ENCODE assay signal across 11 cellular contexts in the genomic region with DNA sequence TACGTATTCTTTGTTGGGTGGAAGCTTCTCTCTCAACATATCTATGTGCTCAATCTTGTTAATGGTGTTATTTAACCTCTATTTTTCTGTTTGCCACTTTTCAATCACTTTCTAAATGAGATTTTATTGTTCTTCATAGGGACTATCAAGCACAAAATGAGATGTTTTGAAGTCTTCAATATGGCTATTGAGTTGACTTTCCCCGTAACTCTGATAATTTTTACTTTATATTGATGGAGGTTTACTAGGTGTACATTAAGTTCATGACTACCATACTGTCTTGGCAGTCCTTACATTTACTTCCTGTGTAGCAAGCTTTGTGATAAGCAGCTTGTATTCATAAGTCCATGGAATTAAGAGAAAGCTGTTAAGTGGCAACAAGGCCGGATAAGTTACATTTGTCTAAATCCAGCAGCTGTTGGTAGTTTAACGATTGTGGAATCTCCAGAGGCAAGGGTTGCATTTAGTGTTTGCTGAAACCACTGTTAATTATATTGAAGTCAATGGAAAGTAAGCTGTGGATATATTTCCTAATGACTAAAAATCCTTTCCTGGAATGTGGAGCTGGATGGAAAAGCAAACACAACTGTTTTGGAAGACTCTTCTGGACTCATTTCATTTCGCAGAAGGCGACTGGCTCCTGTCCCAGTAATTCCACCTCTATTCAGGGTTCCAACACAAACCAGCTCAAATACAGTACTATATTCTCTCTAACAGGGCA. TPM values are rescaled to one million over a fixed set of nuclear protein-coding genes. Genes with fewer than 3 reads are reported as not detected.
DNase-seq lines count a peak whose midpoint lies in the region; ATAC-seq, FAIRE-seq and TF ChIP-seq lines count a peak whose summit lies in the region.
"Had no signal": no experiment of that assay in that cellular context is flagged by ENCODE, and none has a peak within 500 bp of the region (broad histone marks: within the 10 kb centered on the region; RNA-seq: fewer than 3 reads in every experiment).

No MANE protein-coding gene starts in this region.

- WGBS in prostate gland, result 35% methylated on average over 6 of the region's 6 CpGs

- H3K4me3 ChIP-seq in astrocyte (ENCODE audit: insufficient read depth, low read depth, low read length) (no peak overlapping the region), prostate gland (no peak overlapping the region)

- peaks cover 2% of the 10 kb centered on the region for H3K4me1 Mint-ChIP-seq in astrocyte (ENCODE audit: low read depth, unreplicated experiment)
- H3K4me1 Mint-ChIP-seq in stimulated activated naive B cell treated with anti-CD40 and anti-IgM and Interleukin-4, amounts not matched to agents 10 μg/mL and 1 μg/mL and 100 μg/mL, for 72 hours, result peaks cover 14 to 39% of the 10 kb centered on the region in 2 donors
- H3K4me1 Mint-ChIP-seq in activated CD8-positive, alpha-beta memory T cell treated with anti-CD3 and anti-CD28 coated beads, Interleukin-2, amount 10 ng/mL, durations not matched to agents 7 days and 5 days, result peaks cover 2% of the 10 kb centered on the region
- H3K4me1 Mint-ChIP-seq: activated CD4-positive, alpha-beta memory T cell treated with anti-CD3 and anti-CD28 coated beads, Interleukin-2, amount 10 ng/mL, durations not matched to agents 7 days and 5 days had no signal

- CTCF ChIA-PET in activated CD8-positive, alpha-beta memory T cell treated with anti-CD3 and anti-CD28 coated beads, Interleukin-2, amount 10 ng/mL, durations not matched to agents 7 days and 5 days (lab: Charles Lee), result interaction anchor here (0.9 to 1.2 kb wide), 2 partner anchors 57 to 110 kb away, joined by 3 read pairs; a partner anchor contains a TSS

- TF ChIP-seq CTCF in astrocyte (IDR thresholded peaks at IDR 0.05; ENCODE audit: insufficient read depth, low read depth, low read length) (no peak), prostate gland (IDR thresholded peaks at IDR 0.05) (no peak)

- H3K27ac ChIP-seq in astrocyte (ENCODE audit: low read depth, low read length) (no peak overlapping the region), prostate gland (no peak overlapping the region)

- TF ChIP-seq POLR2A in prostate gland (IDR thresholded peaks at IDR 0.05), result no peak

- no peak overlapping the region for H3K9ac ChIP-seq in astrocyte (ENCODE audit: low read length)

- peaks cover 63% of the 10 kb centered on the region for H4K20me1 ChIP-seq in astrocyte (ENCODE audit: insufficient read depth, low read length)

- FAIRE-seq in astrocyte (lab: Jason Lieb, UNC), result peak; percentile 29
- FAIRE-seq: kidney had no signal

- H3K27me3 Mint-ChIP-seq in astrocyte (ENCODE audit: low read depth, unreplicated experiment), result no peaks in the 10 kb centered on the region
- H3K27me3 Mint-ChIP-seq in stimulated activated naive B cell treated with anti-CD40 and anti-IgM and Interleukin-4, amounts not matched to agents 10 μg/mL and 1 μg/mL and 100 μg/mL, for 72 hours, result no peaks in the 10 kb centered on the region
- H3K27me3 Mint-ChIP-seq in activated CD8-positive, alpha-beta memory T cell treated with anti-CD3 and anti-CD28 coated beads, Interleukin-2, amount 10 ng/mL, durations not matched to agents 7 days and 5 days, result no peaks in the 10 kb centered on the region
- H3K27me3 Mint-ChIP-seq: activated CD4-positive, alpha-beta memory T cell treated with anti-CD3 and anti-CD28 coated beads, Interleukin-2, amount 10 ng/mL, durations not matched to agents 7 days and 5 days; activated naive CD8-positive, alpha-beta T cell treated with anti-CD3 and anti-CD28 coated beads for 36 hours had no signal

- DNase-seq in LHCN-M2 (ENCODE audit: low read depth) (peak; percentile 55), astrocyte (ENCODE audit: low read depth) (peak; percentile 64), left ventricle myocardium superior (no peak), AG08396 (ENCODE audit: low spot score) (no peak), prostate gland (ENCODE audit: low spot score) (no peak), inferior parietal cortex (ENCODE audit: extremely low spot score) (no peak)
- DNase-seq in stimulated activated naive B cell treated with anti-CD40 and anti-IgM and Interleukin-4, amounts not matched to agents 10 μg/mL and 1 μg/mL and 100 μg/mL, for 72 hours, result no peak
- no peak for DNase-seq in activated CD8-positive, alpha-beta memory T cell treated with anti-CD3 and anti-CD28 coated beads, Interleukin-2, amount 10 ng/mL, durations not matched to agents 7 days and 5 days
- DNase-seq: activated CD4-positive, alpha-beta memory T cell treated with anti-CD3 and anti-CD28 coated beads, Interleukin-2, amount 10 ng/mL, durations not matched to agents 7 days and 5 days; activated naive CD8-positive, alpha-beta T cell treated with anti-CD3 and anti-CD28 coated beads for 36 hours; kidney had no signal

- peaks cover 6% of the 10 kb centered on the region for H3K36me3 Mint-ChIP-seq in astrocyte (ENCODE audit: low read depth, unreplicated experiment)
- H3K36me3 Mint-ChIP-seq in stimulated activated naive B cell treated with anti-CD40 and anti-IgM and Interleukin-4, amounts not matched to agents 10 μg/mL and 1 μg/mL and 100 μg/mL, for 72 hours, result peaks cover 7 to 9% of the 10 kb centered on the region in 2 donors
- H3K36me3 Mint-ChIP-seq in activated CD8-positive, alpha-beta memory T cell treated with anti-CD3 and anti-CD28 coated beads, Interleukin-2, amount 10 ng/mL, durations not matched to agents 7 days and 5 days, result no peaks in the 10 kb centered on the region

- no peaks in the 10 kb centered on the region for H3K36me3 ChIP-seq in astrocyte (ENCODE audit: insufficient read depth, low read length)
- H3K36me3 ChIP-seq in prostate gland, result no peaks in the 10 kb centered on the region

- H3K79me2 ChIP-seq in astrocyte (ENCODE audit: insufficient read depth, low read length), result peaks cover 50% of the 10 kb centered on the region

- H3K27me3 ChIP-seq in astrocyte (ENCODE audit: insufficient read depth, low read length), result no peaks in the 10 kb centered on the region
- H3K27me3 ChIP-seq in prostate gland (replicated peaks; ENCODE audit: insufficient read depth), result no peaks in the 10 kb centered on the region

- no peaks in the 10 kb centered on the region for H3K9me3 ChIP-seq in astrocyte (ENCODE audit: insufficient read depth, low read depth, low read length)
- no peaks in the 10 kb centered on the region for H3K9me3 ChIP-seq in prostate gland

- intact Hi-C loops in left ventricle myocardium superior (cut with micrococcal nuclease) (no loop called here), prostate gland (cut with DNase I) (no loop called here)

- ATAC-seq in left ventricle myocardium superior, result peak; percentile 68
- ATAC-seq in stimulated activated naive B cell treated with anti-CD40 and anti-IgM and Interleukin-4, amounts not matched to agents 10 μg/mL and 1 μg/mL and 100 μg/mL, for 72 hours (replicated peaks), result no peak
- no peak for ATAC-seq in activated CD8-positive, alpha-beta memory T cell treated with anti-CD3 and anti-CD28 coated beads, Interleukin-2, amount 10 ng/mL, durations not matched to agents 7 days and 5 days

- H3K4me1 ChIP-seq in astrocyte (ENCODE audit: insufficient read depth, low read length) (peaks cover 5% of the 10 kb centered on the region), prostate gland (replicated peaks) (no peaks in the 10 kb centered on the region)

- no peak overlapping the region for H3K4me2 ChIP-seq in astrocyte (ENCODE audit: low read length)

- H3K27ac Mint-ChIP-seq in astrocyte (ENCODE audit: unreplicated experiment), result no peak overlapping the region
- peak overlapping the region; percentile 9 for H3K27ac Mint-ChIP-seq in stimulated activated naive B cell treated with anti-CD40 and anti-IgM and Interleukin-4, amounts not matched to agents 10 μg/mL and 1 μg/mL and 100 μg/mL, for 72 hours
- no peak overlapping the region for H3K27ac Mint-ChIP-seq in activated CD8-positive, alpha-beta memory T cell treated with anti-CD3 and anti-CD28 coated beads, Interleukin-2, amount 10 ng/mL, durations not matched to agents 7 days and 5 days
- H3K27ac Mint-ChIP-seq: activated CD4-positive, alpha-beta memory T cell treated with anti-CD3 and anti-CD28 coated beads, Interleukin-2, amount 10 ng/mL, durations not matched to agents 7 days and 5 days; activated naive CD8-positive, alpha-beta T cell treated with anti-CD3 and anti-CD28 coated beads for 36 hours had no signal

- H3K4me3 Mint-ChIP-seq in astrocyte (ENCODE audit: unreplicated experiment), result no peak overlapping the region
- H3K4me3 Mint-ChIP-seq in stimulated activated naive B cell treated with anti-CD40 and anti-IgM and Interleukin-4, amounts not matched to agents 10 μg/mL and 1 μg/mL and 100 μg/mL, for 72 hours, result no peak overlapping the region
- H3K4me3 Mint-ChIP-seq in activated CD8-positive, alpha-beta memory T cell treated with anti-CD3 and anti-CD28 coated beads, Interleukin-2, amount 10 ng/mL, durations not matched to agents 7 days and 5 days, result no peak overlapping the region
- H3K4me3 Mint-ChIP-seq: activated CD4-positive, alpha-beta memory T cell treated with anti-CD3 and anti-CD28 coated beads, Interleukin-2, amount 10 ng/mL, durations not matched to agents 7 days and 5 days; activated naive CD8-positive, alpha-beta T cell treated with anti-CD3 and anti-CD28 coated beads for 36 hours had no signal

- H3K9me3 Mint-ChIP-seq in astrocyte (ENCODE audit: unreplicated experiment), result no peaks in the 10 kb centered on the region
- H3K9me3 Mint-ChIP-seq in stimulated activated naive B cell treated with anti-CD40 and anti-IgM and Interleukin-4, amounts not matched to agents 10 μg/mL and 1 μg/mL and 100 μg/mL, for 72 hours, result no peaks in the 10 kb centered on the region
- no peaks in the 10 kb centered on the region for H3K9me3 Mint-ChIP-seq in activated CD8-positive, alpha-beta memory T cell treated with anti-CD3 and anti-CD28 coated beads, Interleukin-2, amount 10 ng/mL, durations not matched to agents 7 days and 5 days (ENCODE audit: low read depth)
- H3K9me3 Mint-ChIP-seq: activated CD4-positive, alpha-beta memory T cell treated with anti-CD3 and anti-CD28 coated beads, Interleukin-2, amount 10 ng/mL, durations not matched to agents 7 days and 5 days; activated naive CD8-positive, alpha-beta T cell treated with anti-CD3 and anti-CD28 coated beads for 36 hours had no signal

- H2AFZ ChIP-seq in astrocyte (ENCODE audit: low read depth, low read length), result no peak overlapping the region

RNA-seq across cellular contexts. Expression of a gene that starts 57.3 kb away (rescaled TPM):
- total RNA-seq in LHCN-M2 (2014; rRNA removed), result 73.4 and 75.4 TPM in 2 replicates
- 55.3 TPM for polyA plus RNA-seq in LHCN-M2 (2012)
- total RNA-seq in astrocyte, result 11.1 and 13.9 TPM in 2 replicates
- 19.7 TPM for total RNA-seq in left ventricle myocardium superior
- total RNA-seq in activated CD8-positive, alpha-beta memory T cell treated with anti-CD3 and anti-CD28 coated beads, Interleukin-2, amount 10 ng/mL, durations not matched to agents 7 days and 5 days, result 10 to 100 TPM; 34.0 to 41.4 TPM
- 10 to 100 TPM; 25.9 to 41.6 TPM for total RNA-seq in prostate gland

Comparison
In these comparisons a context has a peak if more than half of its experiments do, and no peak if none do; other contexts are left out.
1. DNase-seq: peak in LHCN-M2 (single experiment) and astrocyte (single experiment); none in left ventricle myocardium superior (single experiment), stimulated activated naive B cell treated with anti-CD40 and anti-IgM and Interleukin-4, amounts not matched to agents 10 μg/mL and 1 μg/mL and 100 μg/mL, for 72 hours (single experiment), activated CD8-positive, alpha-beta memory T cell treated with anti-CD3 and anti-CD28 coated beads, Interleukin-2, amount 10 ng/mL, durations not matched to agents 7 days and 5 days (single experiment), AG08396 (single experiment), prostate gland (single experiment) and inferior parietal cortex (single experiment).